ENCODE assay signal across 9 cellular contexts in genomic region chr6:32805404-32805803, GRCh38. TPM values are rescaled to one million over a fixed set of nuclear protein-coding genes. Genes with fewer than 3 reads are reported as not detected.
"Had no signal": no experiment of that assay in that cellular context is flagged by ENCODE, and none has a peak within 500 bp of the region (broad histone marks: within the 10 kb centered on the region; RNA-seq: fewer than 3 reads in every experiment).

No MANE protein-coding gene starts in this region.

RNA-seq across cellular contexts. Expression of gene HLA-DOB, which starts 11.4 kb away (rescaled TPM):
- total RNA-seq: ascending aorta, body of pancreas, cardiac muscle cell, cerebellum had no signal

RNA-seq across cellular contexts. Expression of gene HLA-DQB2, which starts 42.1 kb away (rescaled TPM):
- total RNA-seq: activated naive CD4-positive, alpha-beta T cell treated with anti-CD3 and anti-CD28 coated beads for 36 hours; activated naive CD8-positive, alpha-beta T cell treated with anti-CD3 and anti-CD28 coated beads, Interleukin-2, amount 10 ng/mL, durations not matched to agents 7 days and 5 days; astrocyte; body of pancreas; bronchial epithelial cell; cardiac muscle cell; cerebellum; chondrocyte had no signal
